18 cellular contexts compared by ENCODE assay signal in the genomic region with DNA sequence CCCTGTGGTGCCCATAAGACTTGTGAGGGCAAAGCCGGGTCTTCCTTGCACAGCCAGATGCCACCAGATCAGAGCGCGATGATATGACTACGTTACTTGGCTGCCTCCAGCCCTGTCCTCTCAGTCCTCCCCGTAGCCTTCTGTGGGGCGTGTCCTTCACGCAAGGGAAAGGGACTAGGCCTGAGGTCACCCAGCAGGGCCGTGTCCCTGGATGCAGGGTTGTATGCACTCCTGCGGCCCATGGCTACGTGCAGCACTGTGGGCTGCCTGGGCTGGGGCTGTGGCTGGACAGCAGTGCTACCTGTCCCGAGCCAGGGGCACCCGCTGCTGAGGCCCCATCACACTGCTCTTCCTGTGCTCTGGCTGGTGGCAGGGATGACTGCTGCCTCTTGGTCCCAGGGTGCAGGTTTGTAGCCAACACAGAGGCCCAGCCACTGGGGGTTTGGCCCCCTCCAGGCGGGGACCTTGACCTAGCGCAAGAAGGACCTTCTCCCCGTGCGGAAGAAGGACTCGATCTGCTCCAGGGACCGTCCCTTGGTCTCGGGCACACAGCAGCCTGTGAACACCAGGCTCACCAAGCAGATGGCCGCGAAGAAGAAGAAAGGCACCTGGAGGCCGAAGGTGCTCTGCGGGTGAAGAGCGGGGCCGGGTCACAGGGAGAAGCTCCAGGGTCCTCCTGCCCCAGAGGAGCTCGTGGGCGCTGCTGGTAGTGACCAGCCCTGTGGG. TPM values are rescaled to one million over a fixed set of nuclear protein-coding genes. Genes with fewer than 3 reads are reported as not detected.
DNase-seq lines count a peak whose midpoint lies in the region; ATAC-seq, FAIRE-seq and TF ChIP-seq lines count a peak whose summit lies in the region.
"Had no signal": no experiment of that assay in that cellular context is flagged by ENCODE, and none has a peak within 500 bp of the region (broad histone marks: within the 10 kb centered on the region; RNA-seq: fewer than 3 reads in every experiment).

No MANE protein-coding gene starts in this region.

- H3K4me1 ChIP-seq in Panc1 (ENCODE audit: control insufficient read depth, insufficient read depth, low read length) (no peaks in the 10 kb centered on the region), HepG2 (ENCODE audit: insufficient read depth, low read length) (peaks cover 10% of the 10 kb centered on the region; the same call in 1 of the 2 replicates)

- no peak for FAIRE-seq in HepG2 (lab: Jason Lieb, UNC)
- no peak for FAIRE-seq in D721Med (lab: Jason Lieb, UNC)
- FAIRE-seq: GM12892, RCC 7860 had no signal

- ATAC-seq in Panc1 (0 out of 2 replicates have a peak, but pooled peaks have one; percentile 6), HepG2 (peak; percentile 2; the same call in 2 of the 3 replicates)
- ATAC-seq in stimulated activated naive B cell treated with anti-CD40 and anti-IgM and Interleukin-4, amounts not matched to agents 10 μg/mL and 1 μg/mL and 100 μg/mL, for 72 hours (replicated peaks), result no peak

- no peak overlapping the region for H2AFZ ChIP-seq in HepG2 (ENCODE audit: low read length)

- CTCF ChIA-PET in Calu3 (lab: Charles Lee) (interaction anchor here (0.7 kb wide), 1 partner anchor 18 kb away, joined by 5 read pairs; no protein-coding TSS in a partner anchor), Panc1 (lab: Charles Lee) (interaction anchor here (0.7 kb wide), 1 partner anchor 14 kb away, joined by 5 read pairs; no protein-coding TSS in a partner anchor), HepG2 (lab: Yijun Ruan, JAX; ENCODE audit: low intra/inter-chr PET ratio, low total read pairs) (no interaction called here)
- CTCF ChIA-PET in activated CD4-positive, alpha-beta memory T cell treated with anti-CD3 and anti-CD28 coated beads, Interleukin-2, amount 10 ng/mL, durations not matched to agents 7 days and 5 days (lab: Charles Lee), result no interaction called here

- H3K36me3 Mint-ChIP-seq in Calu3 (ENCODE audit: insufficient read depth, unreplicated experiment), result peaks cover 42% of the 10 kb centered on the region
- H3K36me3 Mint-ChIP-seq in stimulated activated naive B cell treated with anti-CD40 and anti-IgM and Interleukin-4, amounts not matched to agents 10 μg/mL and 1 μg/mL and 100 μg/mL, for 72 hours, result peaks cover 8 to 30% of the 10 kb centered on the region in 2 donors
- H3K36me3 Mint-ChIP-seq in activated CD4-positive, alpha-beta memory T cell treated with anti-CD3 and anti-CD28 coated beads, Interleukin-2, amount 10 ng/mL, durations not matched to agents 7 days and 5 days (ENCODE audit: low read depth), result no peaks in the 10 kb centered on the region

- no peak overlapping the region for H3K27ac Mint-ChIP-seq in Calu3 (ENCODE audit: unreplicated experiment)
- peak overlapping the region; percentile 67 for H3K27ac Mint-ChIP-seq in stimulated activated naive B cell treated with anti-CD40 and anti-IgM and Interleukin-4, amounts not matched to agents 10 μg/mL and 1 μg/mL and 100 μg/mL, for 72 hours
- H3K27ac Mint-ChIP-seq in activated CD4-positive, alpha-beta memory T cell treated with anti-CD3 and anti-CD28 coated beads, Interleukin-2, amount 10 ng/mL, durations not matched to agents 7 days and 5 days, result no peak overlapping the region

- TF ChIP-seq EP300 in HepG2 (IDR thresholded peaks at IDR 0.05; ENCODE audit: low read depth in 2 of 2, low read length in 2 of 2) (no peak), HepG2 (CRISPR knock-in tag; IDR thresholded peaks at IDR 0.05; ENCODE audit: borderline replicate concordance) (no peak)

- no peak for TF ChIP-seq POLR2A in HepG2 (IDR thresholded peaks at IDR 0.05; ENCODE audit: insufficient read depth in 1 of 2, low read depth in 2 of 2, low read length in 2 of 2)

- H3K27me3 Mint-ChIP-seq in Calu3 (ENCODE audit: unreplicated experiment), result no peaks in the 10 kb centered on the region
- no peaks in the 10 kb centered on the region for H3K27me3 Mint-ChIP-seq in stimulated activated naive B cell treated with anti-CD40 and anti-IgM and Interleukin-4, amounts not matched to agents 10 μg/mL and 1 μg/mL and 100 μg/mL, for 72 hours
- no peaks in the 10 kb centered on the region for H3K27me3 Mint-ChIP-seq in activated CD4-positive, alpha-beta memory T cell treated with anti-CD3 and anti-CD28 coated beads, Interleukin-2, amount 10 ng/mL, durations not matched to agents 7 days and 5 days

- TF ChIP-seq RAD21 in HepG2 (CRISPR knock-in tag; IDR thresholded peaks at IDR 0.05), result no peak

- H3K4me3 ChIP-seq in Panc1 (ENCODE audit: low read depth in 2 of 2, low read length in 2 of 2) (no peak overlapping the region), HepG2 (replicated peaks in 1 of 3; ENCODE audit: insufficient read depth in 1 of 3, low read depth in 2 of 3, low read length in 3 of 3) (no peak overlapping the region)

- no peaks in the 10 kb centered on the region; the same call in 1 of the 2 replicates for H3K36me3 ChIP-seq in Panc1 (ENCODE audit: control insufficient read depth, insufficient read depth, low read length)
- peaks cover 3 to 4% of the 10 kb centered on the region in 2 experiments; a peak in 1 of 5 replicates for H3K36me3 ChIP-seq in HepG2 (replicated peaks in 1 of 2; ENCODE audit: control insufficient read depth in 1 of 2, insufficient read depth in 2 of 2, low read length in 2 of 2)

- BruUV-seq in Calu3 (replicated peaks; lab: Mats Ljungman, UMichigan) (TSS peak; percentile 8), Panc1 (replicated peaks; lab: Mats Ljungman, UMichigan) (TSS peak; percentile 59), HepG2 (replicated peaks; lab: Mats Ljungman, UMichigan) (no TSS peak)

- H3K4me2 ChIP-seq in HepG2 (ENCODE audit: low read depth, low read length), result no peak overlapping the region
- H3K4me2 ChIP-seq: KMS-11 had no signal

- no peak for DNase-seq in Calu3
- DNase-seq in Panc1 (ENCODE audit: low read depth, low spot score), result no peak
- DNase-seq in HepG2 (ENCODE audit: low spot score), result no peak
- DNase-seq in stimulated activated naive B cell treated with anti-CD40 and anti-IgM and Interleukin-4, amounts not matched to agents 10 μg/mL and 1 μg/mL and 100 μg/mL, for 72 hours, result no peak
- DNase-seq in D721Med (ENCODE audit: insufficient read length, low spot score), result no peak
- DNase-seq in activated CD4-positive, alpha-beta memory T cell treated with anti-CD3 and anti-CD28 coated beads, Interleukin-2, amount 10 ng/mL, durations not matched to agents 7 days and 5 days, result no peak
- DNase-seq in GM19240 (ENCODE audit: insufficient read length, low spot score), result no peak
- DNase-seq: DMS153, MM.1S, NCI-H1105 treated with DMSO at 0.1 percent for 48 hours, NCI-H187 treated with DMSO at 0.1 percent for 48 hours, NCI-H82, SIG-M5 had no signal

- intact Hi-C loops in Calu3 (cut with micrococcal nuclease; ENCODE audit: unreplicated experiment), result no loop called here
- intact Hi-C loops in Panc1 (cut with micrococcal nuclease; ENCODE audit: unreplicated experiment), result no loop called here
- intact Hi-C loops in HepG2 (cut with micrococcal nuclease; ENCODE audit: unreplicated experiment), result no loop called here

- H3K27ac ChIP-seq in Panc1 (ENCODE audit: low read length) (no peak overlapping the region), HepG2 (ENCODE audit: extremely low read length, insufficient read depth, low read length) (no peak overlapping the region)
- H3K27ac ChIP-seq: KMS-11 had no signal

- H3K27me3 ChIP-seq in Panc1 (ENCODE audit: control insufficient read depth, insufficient read depth, low read length), result no peaks in the 10 kb centered on the region
- no peaks in the 10 kb centered on the region for H3K27me3 ChIP-seq in HepG2 (ENCODE audit: control insufficient read depth in 1 of 2, insufficient read depth in 2 of 2, low read length in 2 of 2)

- POLR2A ChIA-PET in Panc1 (lab: Charles Lee), result no interaction called here
- POLR2A ChIA-PET in HepG2 (lab: Yijun Ruan, JAX), result interaction anchor here (0.5 to 2.3 kb wide), 2 partner anchors 13 to 88 kb away, joined by 4 to 11 read pairs; partner anchors contain the start of gene CACFD1
- POLR2A ChIA-PET in activated CD4-positive, alpha-beta memory T cell treated with anti-CD3 and anti-CD28 coated beads, Interleukin-2, amount 10 ng/mL, durations not matched to agents 7 days and 5 days (lab: Charles Lee), result no interaction called here

- H3K9me3 ChIP-seq in Panc1 (ENCODE audit: control insufficient read depth, insufficient read depth, low read depth, low read length) (no peaks in the 10 kb centered on the region), HepG2 (ENCODE audit: low read length) (no peaks in the 10 kb centered on the region)

- in situ Hi-C loops in Panc1 (cut with HindIII; ENCODE audit: low pct_unique_long_range_greater_than_20kb, low sequenced_read_pairs) (no loop called here), HepG2 (cut with HindIII; ENCODE audit: extremely low pct_ligation_motif_present, low pct_unique_long_range_greater_than_20kb) (no loop called here)

- H3K9me3 Mint-ChIP-seq in Calu3 (ENCODE audit: low read depth, unreplicated experiment), result no peaks in the 10 kb centered on the region
- H3K9me3 Mint-ChIP-seq in stimulated activated naive B cell treated with anti-CD40 and anti-IgM and Interleukin-4, amounts not matched to agents 10 μg/mL and 1 μg/mL and 100 μg/mL, for 72 hours, result no peaks in the 10 kb centered on the region
- H3K9me3 Mint-ChIP-seq in activated CD4-positive, alpha-beta memory T cell treated with anti-CD3 and anti-CD28 coated beads, Interleukin-2, amount 10 ng/mL, durations not matched to agents 7 days and 5 days, result no peaks in the 10 kb centered on the region

- no peaks in the 10 kb centered on the region for H3K79me2 ChIP-seq in HepG2 (ENCODE audit: insufficient read depth, low read length)

- 96% methylated on average over 24 of the region's 27 CpGs for WGBS in HepG2 (ENCODE audit: low lambda C conversion rate)

- TF ChIP-seq CTCF in Calu3 (IDR thresholded peaks at IDR 0.05; ENCODE audit: unreplicated experiment), result no peak
- TF ChIP-seq CTCF in Panc1 (IDR thresholded peaks at IDR 0.05), result no peak
- no peak for TF ChIP-seq CTCF in HepG2 (CRISPR knock-in tag; IDR thresholded peaks at IDR 0.05)
- TF ChIP-seq CTCF in D721Med (IDR thresholded peaks at IDR 0.05; ENCODE audit: insufficient read depth, missing control alignments), result no peak

- H3K4me3 Mint-ChIP-seq in Calu3 (ENCODE audit: low read depth, unreplicated experiment), result no peak overlapping the region
- no peak overlapping the region for H3K4me3 Mint-ChIP-seq in stimulated activated naive B cell treated with anti-CD40 and anti-IgM and Interleukin-4, amounts not matched to agents 10 μg/mL and 1 μg/mL and 100 μg/mL, for 72 hours
- no peak overlapping the region for H3K4me3 Mint-ChIP-seq in activated CD4-positive, alpha-beta memory T cell treated with anti-CD3 and anti-CD28 coated beads, Interleukin-2, amount 10 ng/mL, durations not matched to agents 7 days and 5 days

- 0 out of 2 replicates have a peak, but pooled peaks cover under 1% of the 10 kb centered on the region for H4K20me1 ChIP-seq in HepG2 (ENCODE audit: insufficient read depth, low read length)

- no peaks in the 10 kb centered on the region for H3K4me1 Mint-ChIP-seq in Calu3 (ENCODE audit: low read depth, unreplicated experiment)
- H3K4me1 Mint-ChIP-seq in stimulated activated naive B cell treated with anti-CD40 and anti-IgM and Interleukin-4, amounts not matched to agents 10 μg/mL and 1 μg/mL and 100 μg/mL, for 72 hours, result peaks cover 11 to 35% of the 10 kb centered on the region in 2 donors
- peaks cover 3% of the 10 kb centered on the region for H3K4me1 Mint-ChIP-seq in activated CD4-positive, alpha-beta memory T cell treated with anti-CD3 and anti-CD28 coated beads, Interleukin-2, amount 10 ng/mL, durations not matched to agents 7 days and 5 days

- no peak overlapping the region for H3K9ac ChIP-seq in HepG2 (ENCODE audit: insufficient read depth, low read depth, low read length)
- H3K9ac ChIP-seq: KMS-11 had no signal

RNA-seq across cellular contexts. Expression of gene SLC2A6, which starts 7.2 kb away (rescaled TPM):
- total RNA-seq in Calu3 (2022), result 9.3 and 11.6 TPM in 2 replicates
- total RNA-seq in Panc1 (2021; ENCODE audit: unreplicated experiment), result 48.2 TPM
- 71.4 TPM for polyA plus RNA-seq in Panc1 (2012; ENCODE audit: insufficient read length)
- total RNA-seq in HepG2 (2016; rRNA removed; fragmentation: Illumina TruSeq; extraction: Trizol), result 6.3 and 15.0 TPM in 2 replicates
- 1.8 and 2.0 TPM in 2 replicates for total RNA-seq in HepG2 (2016; cell fraction: cytosol; rRNA removed; fragmentation: Illumina TruSeq; extraction: Trizol; ENCODE audit: low read depth)
- total RNA-seq in HepG2 (2016; cell fraction: insoluble cytoplasmic fraction; rRNA removed; fragmentation: Illumina TruSeq; extraction: Trizol), result 5.3 and 14.9 TPM in 2 replicates
- total RNA-seq in HepG2 (2016; cell fraction: membrane; rRNA removed; fragmentation: Illumina TruSeq; extraction: Trizol), result 4.5 and 4.6 TPM in 2 replicates
- total RNA-seq in HepG2 (2016; cell fraction: nucleus; rRNA removed; fragmentation: Illumina TruSeq; extraction: Trizol), result 16.5 and 16.8 TPM in 2 replicates
- 4.1 and 9.1 TPM in 2 replicates for polyA plus RNA-seq in HepG2 (2011; rRNA removed)
- polyA plus RNA-seq in HepG2 (2011; cell fraction: cytosol; rRNA removed), result 5.0 and 5.7 TPM in 2 replicates
- polyA plus RNA-seq in HepG2 (2011; cell fraction: nucleus; rRNA removed), result 7.2 and 12.6 TPM in 2 replicates
- polyA plus RNA-seq in HepG2 (2012), result 2.1 and 4.5 TPM in 2 replicates
- 1.7 and 2.0 TPM in 2 replicates for polyA plus RNA-seq in HepG2 (2016; cell fraction: cytosol; fragmentation: Illumina TruSeq; extraction: Trizol; ENCODE audit: low read depth)
- 4.0 and 5.0 TPM in 2 replicates for polyA plus RNA-seq in HepG2 (2016; cell fraction: insoluble cytoplasmic fraction; fragmentation: Illumina TruSeq; extraction: Trizol; ENCODE audit: low read depth)
- 2.7 and 3.1 TPM in 2 replicates for polyA plus RNA-seq in HepG2 (2016; cell fraction: membrane; fragmentation: Illumina TruSeq; extraction: Trizol; ENCODE audit: low read depth)
- polyA plus RNA-seq in HepG2 (2016; cell fraction: nucleus; fragmentation: Illumina TruSeq; extraction: Trizol; ENCODE audit: insufficient read depth, low read depth), result 22.0 and 22.4 TPM in 2 replicates
- 16.3 and 18.5 TPM in 2 replicates for polyA minus RNA-seq in HepG2 (2011; rRNA and poly(A)+ RNA removed; ENCODE audit: low replicate concordance)
- 6.5 and 7.4 TPM in 2 replicates for polyA minus RNA-seq in HepG2 (2011; cell fraction: cytosol; rRNA and poly(A)+ RNA removed)
- 9.1 and 12.8 TPM in 2 replicates for polyA minus RNA-seq in HepG2 (2011; cell fraction: nucleus; rRNA and poly(A)+ RNA removed)
- total RNA-seq in activated CD4-positive, alpha-beta memory T cell treated with anti-CD3 and anti-CD28 coated beads, Interleukin-2, amount 10 ng/mL, durations not matched to agents 7 days and 5 days, result 1 to 10 TPM; 1.2 to 2.0 TPM

RNA-seq across cellular contexts. Expression of gene CACFD1, which starts 11.9 kb away (rescaled TPM):
- total RNA-seq in Calu3 (2022), result 15.1 and 19.9 TPM in 2 replicates
- 13.9 TPM for total RNA-seq in Panc1 (2021; ENCODE audit: unreplicated experiment)
- 22.2 TPM for polyA plus RNA-seq in Panc1 (2012; ENCODE audit: insufficient read length)
- 8.2 and 13.8 TPM in 2 replicates for total RNA-seq in HepG2 (2016; rRNA removed; fragmentation: Illumina TruSeq; extraction: Trizol)
- total RNA-seq in HepG2 (2016; cell fraction: cytosol; rRNA removed; fragmentation: Illumina TruSeq; extraction: Trizol; ENCODE audit: low read depth), result 3.2 and 3.9 TPM in 2 replicates
- total RNA-seq in HepG2 (2016; cell fraction: insoluble cytoplasmic fraction; rRNA removed; fragmentation: Illumina TruSeq; extraction: Trizol), result 7.9 and 15.6 TPM in 2 replicates
- 10.0 and 11.4 TPM in 2 replicates for total RNA-seq in HepG2 (2016; cell fraction: membrane; rRNA removed; fragmentation: Illumina TruSeq; extraction: Trizol)
- total RNA-seq in HepG2 (2016; cell fraction: nucleus; rRNA removed; fragmentation: Illumina TruSeq; extraction: Trizol), result 12.1 and 14.4 TPM in 2 replicates
- polyA plus RNA-seq in HepG2 (2011; rRNA removed), result 14.6 and 21.3 TPM in 2 replicates
- polyA plus RNA-seq in HepG2 (2011; cell fraction: cytosol; rRNA removed), result 13.1 and 15.4 TPM in 2 replicates
- polyA plus RNA-seq in HepG2 (2011; cell fraction: nucleus; rRNA removed), result 33.2 and 35.5 TPM in 2 replicates
- polyA plus RNA-seq in HepG2 (2012), result 12.0 and 17.4 TPM in 2 replicates
- polyA plus RNA-seq in HepG2 (2016; cell fraction: cytosol; fragmentation: Illumina TruSeq; extraction: Trizol; ENCODE audit: low read depth), result 3.2 and 4.4 TPM in 2 replicates
- polyA plus RNA-seq in HepG2 (2016; cell fraction: insoluble cytoplasmic fraction; fragmentation: Illumina TruSeq; extraction: Trizol; ENCODE audit: low read depth), result 8.6 and 9.0 TPM in 2 replicates
- polyA plus RNA-seq in HepG2 (2016; cell fraction: membrane; fragmentation: Illumina TruSeq; extraction: Trizol; ENCODE audit: low read depth), result 8.8 and 9.3 TPM in 2 replicates
- polyA plus RNA-seq in HepG2 (2016; cell fraction: nucleus; fragmentation: Illumina TruSeq; extraction: Trizol; ENCODE audit: insufficient read depth, low read depth), result 20.0 and 22.0 TPM in 2 replicates
- 8.1 and 55.0 TPM in 2 replicates for polyA minus RNA-seq in HepG2 (2011; rRNA and poly(A)+ RNA removed; ENCODE audit: low replicate concordance)
- 7.1 and 8.0 TPM in 2 replicates for polyA minus RNA-seq in HepG2 (2011; cell fraction: cytosol; rRNA and poly(A)+ RNA removed)
- polyA minus RNA-seq in HepG2 (2011; cell fraction: nucleus; rRNA and poly(A)+ RNA removed), result 25.4 and 28.7 TPM in 2 replicates
- 1 to 10 TPM in 1 of 2 experiments, under 1 TPM in 1; 0.68 to 1.2 TPM for total RNA-seq in activated CD4-positive, alpha-beta memory T cell treated with anti-CD3 and anti-CD28 coated beads, Interleukin-2, amount 10 ng/mL, durations not matched to agents 7 days and 5 days

RNA-seq across cellular contexts. Expression of gene ADAMTS13, which starts 49.5 kb away (rescaled TPM):
- 4.7 and 5.8 TPM in 2 replicates for total RNA-seq in Calu3 (2022)
- 3.4 TPM for total RNA-seq in Panc1 (2021; ENCODE audit: unreplicated experiment)
- 5.7 TPM for polyA plus RNA-seq in Panc1 (2012; ENCODE audit: insufficient read length)
- total RNA-seq in HepG2 (2016; rRNA removed; fragmentation: Illumina TruSeq; extraction: Trizol), result 0.69 and 0.91 TPM in 2 replicates
- 0.26 and 0.30 TPM in 2 replicates for total RNA-seq in HepG2 (2016; cell fraction: cytosol; rRNA removed; fragmentation: Illumina TruSeq; extraction: Trizol; ENCODE audit: low read depth)
- total RNA-seq in HepG2 (2016; cell fraction: insoluble cytoplasmic fraction; rRNA removed; fragmentation: Illumina TruSeq; extraction: Trizol), result 0.22 and 0.91 TPM in 2 replicates
- total RNA-seq in HepG2 (2016; cell fraction: membrane; rRNA removed; fragmentation: Illumina TruSeq; extraction: Trizol), result 0.21 and 0.37 TPM in 2 replicates
- total RNA-seq in HepG2 (2016; cell fraction: nucleus; rRNA removed; fragmentation: Illumina TruSeq; extraction: Trizol), result 0.78 and 1.4 TPM in 2 replicates
- 4.5 and 5.0 TPM in 2 replicates for polyA plus RNA-seq in HepG2 (2011; rRNA removed)
- 1.2 and 2.2 TPM in 2 replicates for polyA plus RNA-seq in HepG2 (2011; cell fraction: cytosol; rRNA removed)
- 35.9 and 63.7 TPM in 2 replicates for polyA plus RNA-seq in HepG2 (2011; cell fraction: nucleus; rRNA removed)
- polyA plus RNA-seq in HepG2 (2012), result 1.4 and 2.0 TPM in 2 replicates
- polyA plus RNA-seq in HepG2 (2016; cell fraction: cytosol; fragmentation: Illumina TruSeq; extraction: Trizol; ENCODE audit: low read depth), result 0.12 and 0.16 TPM in 2 replicates
- 0.48 and 0.73 TPM in 2 replicates for polyA plus RNA-seq in HepG2 (2016; cell fraction: insoluble cytoplasmic fraction; fragmentation: Illumina TruSeq; extraction: Trizol; ENCODE audit: low read depth)
- 0.14 and 0.23 TPM in 2 replicates for polyA plus RNA-seq in HepG2 (2016; cell fraction: membrane; fragmentation: Illumina TruSeq; extraction: Trizol; ENCODE audit: low read depth)
- polyA plus RNA-seq in HepG2 (2016; cell fraction: nucleus; fragmentation: Illumina TruSeq; extraction: Trizol; ENCODE audit: insufficient read depth, low read depth), result 4.6 TPM in 2 replicates
- 0.75 and 1.4 TPM in 2 replicates for polyA minus RNA-seq in HepG2 (2011; rRNA and poly(A)+ RNA removed; ENCODE audit: low replicate concordance)
- 0.30 and 0.62 TPM in 2 replicates for polyA minus RNA-seq in HepG2 (2011; cell fraction: cytosol; rRNA and poly(A)+ RNA removed)
- 2.4 and 3.1 TPM in 2 replicates for polyA minus RNA-seq in HepG2 (2011; cell fraction: nucleus; rRNA and poly(A)+ RNA removed)
- 1 to 10 TPM; 2.1 to 2.4 TPM for total RNA-seq in activated CD4-positive, alpha-beta memory T cell treated with anti-CD3 and anti-CD28 coated beads, Interleukin-2, amount 10 ng/mL, durations not matched to agents 7 days and 5 days

RNA-seq across cellular contexts. Expression of gene MYMK, which starts 53.0 kb away (rescaled TPM):
- total RNA-seq in Calu3 (2022) (not detected in 2 replicates), Panc1 (2021; ENCODE audit: unreplicated experiment) (not detected), HepG2 (2016; rRNA removed; fragmentation: Illumina TruSeq; extraction: Trizol) (not detected in 2 replicates)
- not detected for polyA plus RNA-seq in Panc1 (2012; ENCODE audit: insufficient read length)
- not detected in 2 replicates for total RNA-seq in HepG2 (2016; cell fraction: cytosol; rRNA removed; fragmentation: Illumina TruSeq; extraction: Trizol; ENCODE audit: low read depth)
- total RNA-seq in HepG2 (2016; cell fraction: insoluble cytoplasmic fraction; rRNA removed; fragmentation: Illumina TruSeq; extraction: Trizol), result not detected in 2 replicates
- not detected in 2 replicates for total RNA-seq in HepG2 (2016; cell fraction: membrane; rRNA removed; fragmentation: Illumina TruSeq; extraction: Trizol)
- total RNA-seq in HepG2 (2016; cell fraction: nucleus; rRNA removed; fragmentation: Illumina TruSeq; extraction: Trizol), result not detected in 2 replicates
- not detected in 2 replicates for polyA plus RNA-seq in HepG2 (2011; rRNA removed)
- not detected in 2 replicates for polyA plus RNA-seq in HepG2 (2011; cell fraction: cytosol; rRNA removed)
- not detected in 2 replicates for polyA plus RNA-seq in HepG2 (2011; cell fraction: nucleus; rRNA removed)
- polyA plus RNA-seq in HepG2 (2012), result not detected in 2 replicates
- not detected in 2 replicates for polyA plus RNA-seq in HepG2 (2016; cell fraction: cytosol; fragmentation: Illumina TruSeq; extraction: Trizol; ENCODE audit: low read depth)
- not detected in 2 replicates for polyA plus RNA-seq in HepG2 (2016; cell fraction: insoluble cytoplasmic fraction; fragmentation: Illumina TruSeq; extraction: Trizol; ENCODE audit: low read depth)
- not detected in 2 replicates for polyA plus RNA-seq in HepG2 (2016; cell fraction: membrane; fragmentation: Illumina TruSeq; extraction: Trizol; ENCODE audit: low read depth)
- polyA plus RNA-seq in HepG2 (2016; cell fraction: nucleus; fragmentation: Illumina TruSeq; extraction: Trizol; ENCODE audit: insufficient read depth, low read depth), result not detected in 2 replicates
- not detected in 2 replicates for polyA minus RNA-seq in HepG2 (2011; rRNA and poly(A)+ RNA removed; ENCODE audit: low replicate concordance)
- not detected in 2 replicates for polyA minus RNA-seq in HepG2 (2011; cell fraction: cytosol; rRNA and poly(A)+ RNA removed)
- not detected in 2 replicates for polyA minus RNA-seq in HepG2 (2011; cell fraction: nucleus; rRNA and poly(A)+ RNA removed)
- not detected for total RNA-seq in activated CD4-positive, alpha-beta memory T cell treated with anti-CD3 and anti-CD28 coated beads, Interleukin-2, amount 10 ng/mL, durations not matched to agents 7 days and 5 days
- total RNA-seq: NCI-H460 had no signal
- polyA plus RNA-seq: BJ had no signal

RNA-seq across cellular contexts. Expression of gene REXO4, which starts 53.9 kb away (rescaled TPM):
- 23.4 and 25.8 TPM in 2 replicates for total RNA-seq in Calu3 (2022)
- total RNA-seq in Panc1 (2021; ENCODE audit: unreplicated experiment), result 19.9 TPM
- 26.9 TPM for polyA plus RNA-seq in Panc1 (2012; ENCODE audit: insufficient read length)
- 30.4 and 32.9 TPM in 2 replicates for total RNA-seq in HepG2 (2016; rRNA removed; fragmentation: Illumina TruSeq; extraction: Trizol)
- total RNA-seq in HepG2 (2016; cell fraction: cytosol; rRNA removed; fragmentation: Illumina TruSeq; extraction: Trizol; ENCODE audit: low read depth), result 13.1 and 13.7 TPM in 2 replicates
- 30.5 and 30.8 TPM in 2 replicates for total RNA-seq in HepG2 (2016; cell fraction: insoluble cytoplasmic fraction; rRNA removed; fragmentation: Illumina TruSeq; extraction: Trizol)
- total RNA-seq in HepG2 (2016; cell fraction: membrane; rRNA removed; fragmentation: Illumina TruSeq; extraction: Trizol), result 26.1 and 26.5 TPM in 2 replicates
- 13.7 and 15.5 TPM in 2 replicates for total RNA-seq in HepG2 (2016; cell fraction: nucleus; rRNA removed; fragmentation: Illumina TruSeq; extraction: Trizol)
- 18.5 and 20.2 TPM in 2 replicates for polyA plus RNA-seq in HepG2 (2011; rRNA removed)
- polyA plus RNA-seq in HepG2 (2011; cell fraction: cytosol; rRNA removed), result 20.6 and 24.2 TPM in 2 replicates
- polyA plus RNA-seq in HepG2 (2011; cell fraction: nucleus; rRNA removed), result 13.1 and 13.9 TPM in 2 replicates
- polyA plus RNA-seq in HepG2 (2012), result 18.4 and 20.8 TPM in 2 replicates
- polyA plus RNA-seq in HepG2 (2016; cell fraction: cytosol; fragmentation: Illumina TruSeq; extraction: Trizol; ENCODE audit: low read depth), result 13.2 and 14.9 TPM in 2 replicates
- polyA plus RNA-seq in HepG2 (2016; cell fraction: insoluble cytoplasmic fraction; fragmentation: Illumina TruSeq; extraction: Trizol; ENCODE audit: low read depth), result 40.1 and 41.2 TPM in 2 replicates
- 23.2 and 24.3 TPM in 2 replicates for polyA plus RNA-seq in HepG2 (2016; cell fraction: membrane; fragmentation: Illumina TruSeq; extraction: Trizol; ENCODE audit: low read depth)
- 25.0 and 27.5 TPM in 2 replicates for polyA plus RNA-seq in HepG2 (2016; cell fraction: nucleus; fragmentation: Illumina TruSeq; extraction: Trizol; ENCODE audit: insufficient read depth, low read depth)
- polyA minus RNA-seq in HepG2 (2011; rRNA and poly(A)+ RNA removed; ENCODE audit: low replicate concordance), result 29.1 and 46.3 TPM in 2 replicates
- 14.4 and 15.3 TPM in 2 replicates for polyA minus RNA-seq in HepG2 (2011; cell fraction: cytosol; rRNA and poly(A)+ RNA removed)
- 16.2 TPM in 2 replicates for polyA minus RNA-seq in HepG2 (2011; cell fraction: nucleus; rRNA and poly(A)+ RNA removed)
- total RNA-seq in activated CD4-positive, alpha-beta memory T cell treated with anti-CD3 and anti-CD28 coated beads, Interleukin-2, amount 10 ng/mL, durations not matched to agents 7 days and 5 days, result 10 to 100 TPM; 19.7 to 21.7 TPM

Comparison
In these comparisons a context has a peak if more than half of its experiments do, and no peak if none do; other contexts are left out.
1. ATAC-seq: peak in Panc1 (single experiment) and HepG2 (single experiment); none in stimulated activated naive B cell treated with anti-CD40 and anti-IgM and Interleukin-4, amounts not matched to agents 10 μg/mL and 1 μg/mL and 100 μg/mL, for 72 hours (0 of 2).
2. CTCF ChIA-PET loops: an anchor here in Calu3 (0.7 kb wide) and Panc1 (0.7 kb wide); none called in HepG2 and activated CD4-positive, alpha-beta memory T cell treated with anti-CD3 and anti-CD28 coated beads, Interleukin-2, amount 10 ng/mL, durations not matched to agents 7 days and 5 days.